ENCODE assay signal across 8 cellular contexts in the genomic region with DNA sequence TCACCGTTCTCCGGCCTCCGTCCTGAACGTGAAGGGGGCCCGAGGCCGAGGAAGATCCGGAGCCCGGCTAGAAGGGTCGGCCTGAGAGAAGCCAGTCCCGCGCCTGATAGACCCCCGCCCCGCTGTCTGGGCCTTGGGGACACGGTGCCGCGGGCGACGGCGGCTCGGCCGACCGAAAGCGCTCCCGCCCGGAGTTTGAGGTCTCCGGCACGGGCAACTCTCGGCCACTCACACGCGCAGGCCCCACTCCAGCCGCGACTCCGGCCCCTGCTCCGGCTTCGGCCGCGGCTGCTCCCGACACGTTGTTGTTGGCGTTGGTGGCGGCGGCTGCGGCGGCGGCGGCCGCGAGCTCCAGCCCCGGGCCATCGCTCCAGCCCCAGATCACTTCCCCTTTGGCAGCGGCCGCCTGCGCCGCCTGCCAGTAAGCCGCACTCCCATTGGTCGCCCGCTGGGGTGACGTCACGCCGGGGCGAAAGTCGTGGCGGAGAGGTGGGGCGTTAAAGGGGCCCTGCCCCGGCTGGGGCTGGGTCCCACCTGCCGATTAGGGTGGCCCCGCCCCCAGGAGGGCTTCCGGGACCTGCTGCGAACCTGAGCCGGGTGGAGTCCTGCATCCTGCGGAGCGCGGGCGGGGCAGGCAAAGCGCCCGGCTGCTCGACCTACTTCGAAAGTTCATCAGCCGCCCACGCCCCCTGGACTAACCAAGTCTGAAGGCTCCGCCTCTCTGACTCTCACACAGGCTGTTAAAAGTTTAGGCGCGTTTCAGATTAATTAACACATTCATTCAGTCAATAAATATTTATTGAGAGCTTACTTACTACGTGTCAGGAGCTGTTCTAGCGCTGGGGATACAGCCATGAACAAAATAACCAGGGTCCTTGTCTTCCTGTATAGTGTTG.
DNase-seq lines count a peak whose midpoint lies in the region; ATAC-seq lines count a peak whose summit lies in the region.

EFCAB14 (minus strand) TSS at position 388 of the 896 bp plus-strand sequence. CDS start 1,027 bp downstream, outside the sequence.

- ATAC-seq in HG03442 (IDR thresholded peaks at IDR 0.05; ENCODE audit: unreplicated experiment), result peak; percentile 96

- peak within 1 kb of the TSS; percentile 6 for H3K27ac ChIP-seq in cingulate gyrus (ENCODE audit: low read depth, low read length)

- DNase-seq in Ammon's horn (ENCODE audit: low spot score) (peak; percentile 93), GM19238 (ENCODE audit: insufficient read length, low spot score) (peak; percentile 91), NCI-H524 (lab: John Stamatoyannopoulos, UW) (peak; percentile 81 to 91), kidney glomerular epithelial cell (lab: John Stamatoyannopoulos, UW) (peak; percentile 92)
- peak; percentile 98 to 99 for DNase-seq in activated CD4-positive, alpha-beta T cell treated with anti-CD3 and anti-CD28 coated beads for 4 hours
- peak; percentile 96 to 99 for DNase-seq in stimulated activated CD4-positive, alpha-beta T cell treated with anti-CD3 and anti-CD28 coated beads, Interleukin-1b, Interleukin-23, amount 100 ng/mL, for 1 hour (ENCODE audit: low read depth in 2 of 2)

Comparison
In these comparisons a context has a peak if more than half of its experiments do, and no peak if none do; other contexts are left out.
1. Peak in every context shown above with its lines: DNase-seq, ATAC-seq and H3K27ac ChIP-seq.